Comparison of ENCODE assay signal across 17 cellular contexts in genomic region chr18:74084184-74084583, GRCh38.
DNase-seq lines count a peak whose midpoint lies in the region; TF ChIP-seq lines count a peak whose summit lies in the region.
"Had no signal": no experiment of that assay in that cellular context is flagged by ENCODE, and none has a peak within 500 bp of the region (broad histone marks: within the 10 kb centered on the region; RNA-seq: fewer than 3 reads in every experiment).

No MANE protein-coding gene starts in this region.

- H3K4me2 ChIP-seq in neural progenitor cell (no peak overlapping the region), smooth muscle cell (no peak overlapping the region)

- H3K4me1 ChIP-seq in neural progenitor cell: peaks cover 4% of the 10 kb centered on the region
- H3K4me1 ChIP-seq in smooth muscle cell (ENCODE audit: low read depth): peaks cover 2% of the 10 kb centered on the region

- TF ChIP-seq CTCF in WERI-Rb-1 (IDR thresholded peaks at IDR 0.05; ENCODE audit: low read depth, low read length): 0 out of 2 replicates have a peak, but pooled peaks have one; percentile 15
- TF ChIP-seq CTCF in neural progenitor cell (IDR thresholded peaks at IDR 0.05): no peak
- no peak for TF ChIP-seq CTCF in smooth muscle cell (IDR thresholded peaks at IDR 0.05; ENCODE audit: borderline replicate concordance, insufficient read depth, poor library complexity, severe bottlenecking)
- no peak for TF ChIP-seq CTCF in RWPE1 (conservative IDR thresholded peaks at IDR 0.05; ENCODE audit: low read depth)

- WGBS in smooth muscle cell (ENCODE audit: low lambda C conversion rate): 80% methylated on average over 5 of the region's 5 CpGs

- H3K27ac ChIP-seq in WERI-Rb-1 (no peak overlapping the region), neural progenitor cell (no peak overlapping the region), smooth muscle cell (ENCODE audit: low read depth) (no peak overlapping the region), RWPE1 (no peak overlapping the region)

- peaks cover 22% of the 10 kb centered on the region for H3K4me1 Mint-ChIP-seq in activated naive CD8-positive, alpha-beta T cell (ENCODE audit: low read depth)
- H3K4me1 Mint-ChIP-seq in activated naive CD8-positive, alpha-beta T cell treated with anti-CD3 and anti-CD28 coated beads for 36 hours: peaks cover 23% of the 10 kb centered on the region
- H3K4me1 Mint-ChIP-seq in neural progenitor cell: peaks cover 15% of the 10 kb centered on the region

- no peaks in the 10 kb centered on the region for H3F3A ChIP-seq in neural progenitor cell (ENCODE audit: low read depth)
- no peaks in the 10 kb centered on the region for H3F3A ChIP-seq in smooth muscle cell (ENCODE audit: low read depth)

- no peaks in the 10 kb centered on the region for H4K20me1 ChIP-seq in neural progenitor cell (ENCODE audit: low read depth)
- H4K20me1 ChIP-seq in smooth muscle cell (ENCODE audit: low read depth): no peaks in the 10 kb centered on the region

- POLR2A ChIA-PET in RWPE1 (lab: Yijun Ruan, JAX; ENCODE audit: low non-redundant PET): no interaction called here

- no peak overlapping the region for H3K4me3 ChIP-seq in WERI-Rb-1 (ENCODE audit: low read depth, low read length)
- H3K4me3 ChIP-seq in neural progenitor cell: no peak overlapping the region
- no peak overlapping the region for H3K4me3 ChIP-seq in smooth muscle cell
- H3K4me3 ChIP-seq: GM12878, K562 had no signal

- H3K27me3 Mint-ChIP-seq in activated naive CD8-positive, alpha-beta T cell: no peaks in the 10 kb centered on the region
- H3K27me3 Mint-ChIP-seq in activated naive CD8-positive, alpha-beta T cell treated with anti-CD3 and anti-CD28 coated beads for 36 hours: no peaks in the 10 kb centered on the region
- peaks cover 6% of the 10 kb centered on the region for H3K27me3 Mint-ChIP-seq in neural progenitor cell (ENCODE audit: insufficient read depth, low read depth)

- peak overlapping the region; percentile 22 for H3K27ac Mint-ChIP-seq in activated naive CD8-positive, alpha-beta T cell
- no peak overlapping the region for H3K27ac Mint-ChIP-seq in activated naive CD8-positive, alpha-beta T cell treated with anti-CD3 and anti-CD28 coated beads for 36 hours
- no peak overlapping the region for H3K27ac Mint-ChIP-seq in neural progenitor cell
- H3K27ac Mint-ChIP-seq: T-helper 17 cell had no signal

- H3K36me3 Mint-ChIP-seq in activated naive CD8-positive, alpha-beta T cell: no peaks in the 10 kb centered on the region
- peaks cover 1% of the 10 kb centered on the region for H3K36me3 Mint-ChIP-seq in activated naive CD8-positive, alpha-beta T cell treated with anti-CD3 and anti-CD28 coated beads for 36 hours
- no peaks in the 10 kb centered on the region for H3K36me3 Mint-ChIP-seq in neural progenitor cell
- H3K36me3 Mint-ChIP-seq: CD8-positive, alpha-beta memory T cell had no signal

- H3K9me3 ChIP-seq in WERI-Rb-1 (ENCODE audit: severe bottlenecking) (peaks cover 3% of the 10 kb centered on the region), neural progenitor cell (ENCODE audit: low read depth) (no peaks in the 10 kb centered on the region), smooth muscle cell (replicated peaks; ENCODE audit: low read depth) (no peaks in the 10 kb centered on the region)

- no peaks in the 10 kb centered on the region for H3K36me3 ChIP-seq in WERI-Rb-1
- no peaks in the 10 kb centered on the region for H3K36me3 ChIP-seq in neural progenitor cell
- H3K36me3 ChIP-seq in smooth muscle cell (ENCODE audit: low read depth): no peaks in the 10 kb centered on the region

- H3K79me2 ChIP-seq in neural progenitor cell (ENCODE audit: low read depth) (no peaks in the 10 kb centered on the region), smooth muscle cell (ENCODE audit: low read depth) (no peaks in the 10 kb centered on the region)

- no peak overlapping the region for H3K9ac ChIP-seq in neural progenitor cell
- no peak overlapping the region for H3K9ac ChIP-seq in smooth muscle cell (ENCODE audit: low read depth)

- no peak for DNase-seq in activated naive CD8-positive, alpha-beta T cell treated with anti-CD3 and anti-CD28 coated beads for 36 hours
- DNase-seq in MV-4-11 (lab: John Stamatoyannopoulos, UW) (peak; percentile 22), WERI-Rb-1 (no peak), neural progenitor cell (ENCODE audit: low spot score) (no peak), smooth muscle cell (lab: John Stamatoyannopoulos, UW; ENCODE audit: unreplicated experiment) (no peak), RWPE1 (ENCODE audit: low spot score) (no peak), glomerular visceral epithelial cell (ENCODE audit: extremely low spot score) (no peak)
- DNase-seq: ACHN; CD8-positive, alpha-beta memory T cell; NCI-H1092; NCI-H1694 treated with DMSO at 0.1 percent for 48 hours; NCI-H2171 treated with DMSO at 0.1 percent for 48 hours; NCI-H510A; T-helper 17 cell had no signal

- H3K4me3 Mint-ChIP-seq in activated naive CD8-positive, alpha-beta T cell: no peak overlapping the region
- no peak overlapping the region for H3K4me3 Mint-ChIP-seq in activated naive CD8-positive, alpha-beta T cell treated with anti-CD3 and anti-CD28 coated beads for 36 hours
- H3K4me3 Mint-ChIP-seq in neural progenitor cell: no peak overlapping the region
- H3K4me3 Mint-ChIP-seq: T-helper 17 cell had no signal

- CTCF ChIA-PET in RWPE1 (lab: Yijun Ruan, JAX): no interaction called here

- H3K9me3 Mint-ChIP-seq in activated naive CD8-positive, alpha-beta T cell (ENCODE audit: low read depth): peaks cover 3% of the 10 kb centered on the region
- peaks cover 5% of the 10 kb centered on the region for H3K9me3 Mint-ChIP-seq in activated naive CD8-positive, alpha-beta T cell treated with anti-CD3 and anti-CD28 coated beads for 36 hours
- peaks cover 14% of the 10 kb centered on the region for H3K9me3 Mint-ChIP-seq in neural progenitor cell

- H3K27me3 ChIP-seq in WERI-Rb-1 (ENCODE audit: insufficient read depth, low read depth, severe bottlenecking) (no peaks in the 10 kb centered on the region), neural progenitor cell (no peaks in the 10 kb centered on the region), smooth muscle cell (ENCODE audit: low read depth) (peaks cover 4% of the 10 kb centered on the region)

- H2AFZ ChIP-seq in neural progenitor cell (replicated peaks): peak overlapping the region; percentile 31
- H2AFZ ChIP-seq in smooth muscle cell (ENCODE audit: low read depth): no peak overlapping the region
